Comparison of ENCODE assay signal across 31 cellular contexts in genomic region chr11:57874981-57875380, GRCh38.
"Had no signal": no experiment of that assay in that cellular context is flagged by ENCODE, and none has a peak within 500 bp of the region (broad histone marks: within the 10 kb centered on the region; RNA-seq: fewer than 3 reads in every experiment).

No MANE protein-coding gene starts in this region.

- H3K27ac ChIP-seq: gastrocnemius medialis, right atrium auricular region, thoracic aorta, upper lobe of left lung, vagina had no signal

- H3K36me3 ChIP-seq: gastrocnemius medialis, right atrium auricular region, thoracic aorta, upper lobe of left lung, vagina had no signal

- H3K4me3 ChIP-seq: gastrocnemius medialis, right atrium auricular region, thoracic aorta, upper lobe of left lung, vagina had no signal

- H3K27me3 ChIP-seq: gastrocnemius medialis, right atrium auricular region, upper lobe of left lung, vagina had no signal

- FAIRE-seq: bronchial epithelial cell, colon, endometrium had no signal

- H3K27ac Mint-ChIP-seq: activated CD4-positive, alpha-beta memory T cell treated with anti-CD3 and anti-CD28 coated beads, Interleukin-2, amount 10 ng/mL, durations not matched to agents 7 days and 5 days; activated CD4-positive, alpha-beta T cell treated with anti-CD3 and anti-CD28 coated beads, Interleukin-2, amount 10 ng/mL, durations not matched to agents 7 days and 5 days; activated naive CD4-positive, alpha-beta T cell treated with anti-CD3 and anti-CD28 coated beads, Interleukin-2, amount 50 U/mL, for 24 hours; activated naive CD8-positive, alpha-beta T cell treated with anti-CD3 and anti-CD28 coated beads, Interleukin-2, amount 50 U/mL, for 24 hours; activated T-helper 17 cell treated with anti-CD3 and anti-CD28 coated beads, Interleukin-2, amount 50 U/mL, for 72 hours; naive thymus-derived CD4-positive, alpha-beta T cell; T-helper 17 cell had no signal

- H3K4me1 ChIP-seq: gastrocnemius medialis, right atrium auricular region, upper lobe of left lung, vagina had no signal

- H3K9me3 ChIP-seq: gastrocnemius medialis, right atrium auricular region, thoracic aorta, upper lobe of left lung, vagina had no signal

- DNase-seq: activated CD4-positive, alpha-beta memory T cell treated with anti-CD3 and anti-CD28 coated beads, Interleukin-2, amount 10 ng/mL, durations not matched to agents 7 days and 5 days; activated CD4-positive, alpha-beta T cell treated with anti-CD3 and anti-CD28 coated beads for 1 hour; activated CD4-positive, alpha-beta T cell treated with anti-CD3 and anti-CD28 coated beads, Interleukin-2, amount 10 ng/mL, durations not matched to agents 7 days and 5 days; activated CD8-positive, alpha-beta memory T cell treated with anti-CD3 and anti-CD28 coated beads, Interleukin-2, amount 50 U/mL, for 48 hours; activated gamma-delta T cell treated with Interleukin-2 at 50 U/mL for 16 hours; activated naive CD8-positive, alpha-beta T cell treated with anti-CD3 and anti-CD28 coated beads, Interleukin-2, amount 50 U/mL, for 24 hours; activated T-cell treated with anti-CD3 and anti-CD28 coated beads, Interleukin-2, amount 50 U/mL, for 4 hours; amygdala; dermis blood vessel endothelial cell; effector CD8-positive, alpha-beta T cell; gastrocnemius medialis; glutamatergic neuron; islet precursor cell; left ventricle myocardium superior; naive thymus-derived CD4-positive, alpha-beta T cell; occipital lobe; stimulated activated CD4-positive, alpha-beta T cell treated with anti-CD3 and anti-CD28 coated beads, Interleukin-2, amount 100 ng/mL, for 48 hours; stimulated activated naive CD8-positive, alpha-beta T cell treated with anti-CD3 and anti-CD28 coated beads, Interleukin-15, Interleukin-2, amounts not matched to agents 100 U/mL and 50 U/mL, for 24 hours; T-helper 17 cell; T1000 had no signal

- H3K4me3 Mint-ChIP-seq: activated CD4-positive, alpha-beta memory T cell treated with anti-CD3 and anti-CD28 coated beads, Interleukin-2, amount 10 ng/mL, durations not matched to agents 7 days and 5 days; activated CD4-positive, alpha-beta T cell treated with anti-CD3 and anti-CD28 coated beads, Interleukin-2, amount 10 ng/mL, durations not matched to agents 7 days and 5 days; activated naive CD4-positive, alpha-beta T cell treated with anti-CD3 and anti-CD28 coated beads, Interleukin-2, amount 50 U/mL, for 24 hours; activated naive CD8-positive, alpha-beta T cell treated with anti-CD3 and anti-CD28 coated beads, Interleukin-2, amount 50 U/mL, for 24 hours; activated T-cell treated with anti-CD3 and anti-CD28 coated beads, Interleukin-2, amount 50 U/mL, for 4 hours; activated T-helper 17 cell treated with anti-CD3 and anti-CD28 coated beads, Interleukin-2, amount 50 U/mL, for 72 hours; central memory CD8-positive, alpha-beta T cell; naive thymus-derived CD4-positive, alpha-beta T cell; neural crest cell; T-helper 17 cell had no signal

- H3K4me1 Mint-ChIP-seq: activated CD4-positive, alpha-beta memory T cell treated with anti-CD3 and anti-CD28 coated beads, Interleukin-2, amount 10 ng/mL, durations not matched to agents 7 days and 5 days; activated naive CD4-positive, alpha-beta T cell treated with anti-CD3 and anti-CD28 coated beads, Interleukin-2, amount 50 U/mL, for 24 hours; activated T-helper 17 cell treated with anti-CD3 and anti-CD28 coated beads, Interleukin-2, amount 50 U/mL, for 72 hours; central memory CD8-positive, alpha-beta T cell; neural crest cell had no signal

- ATAC-seq: activated naive CD8-positive, alpha-beta T cell treated with anti-CD3 and anti-CD28 coated beads, Interleukin-2, amount 50 U/mL, for 24 hours; activated T-cell treated with anti-CD3 and anti-CD28 coated beads, Interleukin-2, amount 50 U/mL, for 4 hours; activated T-helper 17 cell treated with anti-CD3 and anti-CD28 coated beads, Interleukin-2, amount 50 U/mL, for 72 hours; gastrocnemius medialis; left ventricle myocardium superior; naive thymus-derived CD4-positive, alpha-beta T cell; stimulated activated naive CD8-positive, alpha-beta T cell treated with anti-CD3 and anti-CD28 coated beads, Interleukin-15, Interleukin-2, amounts not matched to agents 100 U/mL and 50 U/mL, for 24 hours; T-helper 17 cell had no signal

- H3K36me3 Mint-ChIP-seq: activated naive CD4-positive, alpha-beta T cell treated with anti-CD3 and anti-CD28 coated beads, Interleukin-2, amount 50 U/mL, for 24 hours had no signal

- H3K9me3 Mint-ChIP-seq: activated CD4-positive, alpha-beta memory T cell treated with anti-CD3 and anti-CD28 coated beads, Interleukin-2, amount 10 ng/mL, durations not matched to agents 7 days and 5 days; activated CD4-positive, alpha-beta T cell treated with anti-CD3 and anti-CD28 coated beads, Interleukin-2, amount 10 ng/mL, durations not matched to agents 7 days and 5 days; activated naive CD4-positive, alpha-beta T cell treated with anti-CD3 and anti-CD28 coated beads, Interleukin-2, amount 50 U/mL, for 24 hours; activated naive CD8-positive, alpha-beta T cell treated with anti-CD3 and anti-CD28 coated beads, Interleukin-2, amount 50 U/mL, for 24 hours; activated T-cell treated with anti-CD3 and anti-CD28 coated beads, Interleukin-2, amount 50 U/mL, for 4 hours; activated T-helper 17 cell treated with anti-CD3 and anti-CD28 coated beads, Interleukin-2, amount 50 U/mL, for 72 hours; central memory CD8-positive, alpha-beta T cell; neural crest cell had no signal
